In the genomic region with DNA sequence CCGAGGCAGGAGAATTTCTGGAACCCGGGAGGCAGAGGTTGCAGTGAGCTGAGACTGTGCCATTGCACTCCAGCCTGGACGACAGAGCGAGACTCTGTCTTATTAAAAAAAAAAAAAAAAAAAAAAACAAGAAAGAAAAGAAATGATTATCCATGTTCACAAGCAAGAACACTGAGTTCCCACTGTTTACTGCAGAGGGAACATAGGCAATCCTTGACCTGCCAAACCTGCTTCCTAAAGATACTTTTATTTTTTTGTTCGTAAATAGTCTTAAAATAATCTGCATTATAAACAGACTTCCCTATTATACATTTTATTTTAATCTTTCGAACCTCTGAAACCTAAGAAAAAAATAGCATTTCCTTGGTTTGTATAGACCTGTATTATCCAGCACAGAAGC, we compare ENCODE assay signal across 21 cellular contexts.
"Had no signal": no experiment of that assay in that cellular context is flagged by ENCODE, and none has a peak within 500 bp of the region (broad histone marks: within the 10 kb centered on the region; RNA-seq: fewer than 3 reads in every experiment).

No MANE protein-coding gene starts in this region.

- H3K27ac ChIP-seq: esophagus squamous epithelium, hepatocyte, left lung, lower lobe of right lung, sigmoid colon, thoracic aorta, upper lobe of left lung had no signal

- DNase-seq: cerebellar nuclear complex; cortex of kidney; effector memory CD8-positive, alpha-beta T cell; erythroblast; esophagus squamous epithelium; foreskin melanocyte; kidney; left lung; lower lobe of right lung; naive thymus-derived CD8-positive, alpha-beta T cell; nephron progenitor cell; nucleus accumbens; retina; sigmoid colon; stimulated activated CD4-positive, alpha-beta T cell treated with anti-CD3 and anti-CD28 coated beads, Interleukin-4, amount 100 ng/mL, for 4 hours; stimulated activated naive CD8-positive, alpha-beta T cell treated with anti-CD3 and anti-CD28 coated beads, Interleukin-15, Interleukin-2, amounts not matched to agents 100 U/mL and 50 U/mL, for 24 hours; upper lobe of left lung had no signal

- H3K9me3 ChIP-seq: esophagus squamous epithelium, left lung, lower lobe of right lung, sigmoid colon, thoracic aorta, tibial nerve, upper lobe of left lung had no signal

- ATAC-seq: effector memory CD8-positive, alpha-beta T cell; left lung; lower lobe of right lung; naive thymus-derived CD8-positive, alpha-beta T cell; stimulated activated memory B cell treated with anti-CD40 and anti-IgM and Interleukin-4, amounts not matched to agents 10 μg/mL and 1 μg/mL and 100 μg/mL, for 72 hours; stimulated activated naive CD8-positive, alpha-beta T cell treated with anti-CD3 and anti-CD28 coated beads, Interleukin-15, Interleukin-2, amounts not matched to agents 100 U/mL and 50 U/mL, for 24 hours had no signal

- H3K27me3 ChIP-seq: esophagus squamous epithelium, hepatocyte, left lung, sigmoid colon, tibial nerve, upper lobe of left lung had no signal

- H3K4me3 ChIP-seq: esophagus squamous epithelium, hepatocyte, left lung, lower lobe of right lung, sigmoid colon, thoracic aorta, tibial nerve, upper lobe of left lung had no signal
